16 cellular contexts compared by ENCODE assay signal in the genomic region with DNA sequence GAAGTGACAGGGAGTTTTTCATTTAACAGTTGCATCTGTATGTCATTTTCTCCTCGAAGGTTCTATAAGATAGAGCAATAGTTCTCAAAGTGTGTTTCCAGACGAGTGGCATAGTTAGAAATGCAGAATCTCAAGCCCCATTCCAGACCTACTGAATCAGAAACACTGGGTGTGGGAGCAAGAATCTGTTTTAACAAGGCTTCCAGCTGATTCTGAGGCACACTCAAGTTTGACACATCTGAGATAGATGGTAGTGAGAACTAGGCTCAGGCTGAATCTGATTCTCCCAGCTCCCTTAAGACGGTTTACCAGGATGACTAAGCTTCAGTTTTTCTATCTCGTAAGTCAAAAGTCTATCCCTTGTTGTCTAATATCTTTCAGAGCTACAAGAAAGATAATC.
DNase-seq lines count a peak whose midpoint lies in the region; ATAC-seq and TF ChIP-seq lines count a peak whose summit lies in the region.
"Had no signal": no experiment of that assay in that cellular context is flagged by ENCODE, and none has a peak within 500 bp of the region (broad histone marks: within the 10 kb centered on the region; RNA-seq: fewer than 3 reads in every experiment).

No MANE protein-coding gene starts in this region.

- peak; percentile 88 for DNase-seq in GM04503 (ENCODE audit: low read depth)
- DNase-seq in amniotic epithelial cell (ENCODE audit: low read depth) = peak; percentile 98
- peak; percentile 82 for DNase-seq in fibroblast of the aortic adventitia (ENCODE audit: low read depth)
- peak; percentile 54 for DNase-seq in stromal cell of bone marrow (ENCODE audit: low read depth)
- DNase-seq in left lung = no peak
- no peak for DNase-seq in COR-L47 (lab: John Stamatoyannopoulos, UW)
- DNase-seq: anterior cingulate cortex; CD4-positive, alpha-beta T cell; dorsolateral prefrontal cortex; naive thymus-derived CD8-positive, alpha-beta T cell; NCI-H2029; NCI-H69; stimulated activated CD4-positive, alpha-beta T cell treated with anti-CD3 and anti-CD28 coated beads, Interleukin-1b, Interleukin-23, amount 100 ng/mL, for 48 hours had no signal

- no peak for ATAC-seq in GM19035 (IDR thresholded peaks at IDR 0.05; ENCODE audit: unreplicated experiment)
- no peak for ATAC-seq in left lung
- ATAC-seq: naive thymus-derived CD8-positive, alpha-beta T cell had no signal

- H3K4me1 ChIP-seq in left lung = no peaks in the 10 kb centered on the region
- H3K4me1 ChIP-seq: HAP-1 had no signal

- H3K36me3 ChIP-seq in left lung = no peaks in the 10 kb centered on the region
- H3K36me3 ChIP-seq: HAP-1, suprapubic skin had no signal

- no peaks in the 10 kb centered on the region for H3K27me3 ChIP-seq in left lung
- H3K27me3 ChIP-seq: dorsolateral prefrontal cortex, suprapubic skin had no signal

- no peak overlapping the region for H3K27ac ChIP-seq in left lung
- H3K27ac ChIP-seq: dorsolateral prefrontal cortex, suprapubic skin had no signal

- intact Hi-C loops in left lung (cut with DNase I) = no loop called here

- TF ChIP-seq CTCF in fibroblast of the aortic adventitia (IDR thresholded peaks at IDR 0.05; ENCODE audit: insufficient read depth, low read length) (no peak), left lung (IDR thresholded peaks at IDR 0.05) (no peak)

- H3K9me3 ChIP-seq in left lung = no peaks in the 10 kb centered on the region
- H3K9me3 ChIP-seq: HAP-1, suprapubic skin had no signal

- H3K4me3 ChIP-seq in fibroblast of the aortic adventitia (ENCODE audit: low read depth, low read length) (no peak overlapping the region), left lung (no peak overlapping the region)
- H3K4me3 ChIP-seq: dorsolateral prefrontal cortex, HAP-1, suprapubic skin had no signal

Comparison
In these comparisons a context has a peak if more than half of its experiments do, and no peak if none do; other contexts are left out.
1. DNase-seq: peak in GM04503 (single experiment), amniotic epithelial cell (single experiment), fibroblast of the aortic adventitia (single experiment) and stromal cell of bone marrow (single experiment); none in left lung (0 of 2) and COR-L47 (single experiment).